ENCODE assay signal across 17 cellular contexts in the genomic region with DNA sequence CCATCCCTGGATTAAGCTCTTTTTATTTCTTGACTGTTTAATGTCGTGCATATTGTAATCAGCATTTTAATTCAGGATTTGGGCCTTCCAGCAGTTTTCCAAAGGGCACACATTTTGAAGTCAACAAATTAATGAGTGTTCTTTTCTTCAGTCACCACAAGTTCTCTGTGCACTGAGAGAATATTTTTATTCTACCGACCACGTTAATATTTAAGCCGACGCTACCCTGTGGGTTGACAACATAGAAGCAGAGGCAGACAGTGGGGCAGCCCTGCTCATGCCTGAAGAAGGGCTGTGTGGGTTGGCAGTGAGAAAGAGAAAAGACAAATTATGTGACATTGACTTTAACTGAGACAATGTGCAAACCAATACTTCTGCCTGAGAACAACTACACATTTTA.
A peak's percentile ranks its signal among the peaks of the same experiment; 100 is the strongest.
DNase-seq lines count a peak whose midpoint lies in the region; ATAC-seq, FAIRE-seq and TF ChIP-seq lines count a peak whose summit lies in the region.
"Had no signal": no experiment of that assay in that cellular context is flagged by ENCODE, and none has a peak within 500 bp of the region (broad histone marks: within the 10 kb centered on the region; RNA-seq: fewer than 3 reads in every experiment).

No MANE protein-coding gene starts in this region.

- H3K79me2 ChIP-seq in K562 (ENCODE audit: control insufficient read depth, insufficient read depth, low read length), result no peaks in the 10 kb centered on the region

- H2BK120ac ChIP-seq in mesenchymal stem cell (ENCODE audit: low read depth, low read length), result no peak overlapping the region

- no peaks in the 10 kb centered on the region for H3K36me3 ChIP-seq in CD4-positive, CD25-positive, alpha-beta regulatory T cell (ENCODE audit: control insufficient read depth, insufficient read depth, low read length)
- no peaks in the 10 kb centered on the region for H3K36me3 ChIP-seq in K562 (ENCODE audit: control insufficient read depth, insufficient read depth, low read length)
- no peaks in the 10 kb centered on the region for H3K36me3 ChIP-seq in mesenchymal stem cell (ENCODE audit: control insufficient read depth in 1 of 2, insufficient read depth in 2 of 2, low read depth in 1 of 2, low read length in 2 of 2)

- H3K79me1 ChIP-seq in mesenchymal stem cell (replicated peaks; ENCODE audit: low read length, poor library complexity, severe bottlenecking), result no peaks in the 10 kb centered on the region

- peak overlapping the region; percentile 83 for H3K4me3 ChIP-seq in CD4-positive, CD25-positive, alpha-beta regulatory T cell (ENCODE audit: low read depth, low read length)
- no peak overlapping the region for H3K4me3 ChIP-seq in K562
- H3K4me3 ChIP-seq in mesenchymal stem cell (ENCODE audit: insufficient read depth in 1 of 2, low read depth in 1 of 2, low read length in 2 of 2), result no peak overlapping the region
- H3K4me3 ChIP-seq: GM23338 had no signal

- in situ Hi-C loops in Caki2 (cut with HindIII; ENCODE audit: low pct_unique_long_range_greater_than_20kb, low sequenced_read_pairs), result no loop called here
- in situ Hi-C loops in K562 (cut with MboI), result no loop called here

- no peaks in the 10 kb centered on the region for H3K9me3 Mint-ChIP-seq in CD4-positive, CD25-positive, alpha-beta regulatory T cell
- H3K9me3 Mint-ChIP-seq: CD8-positive, alpha-beta memory T cell; GM23338; IgD-negative memory B cell had no signal

- H3K27ac Mint-ChIP-seq in CD4-positive, CD25-positive, alpha-beta regulatory T cell, result peak overlapping the region; percentile 87 to 96 (median 92)
- H3K27ac Mint-ChIP-seq: B cell; CD8-positive, alpha-beta memory T cell; GM23338; IgD-negative memory B cell had no signal

- no peak for TF ChIP-seq POLR2A in K562 (conservative IDR thresholded peaks at IDR 0.05)

- H2AK5ac ChIP-seq in mesenchymal stem cell (ENCODE audit: low read length, severe bottlenecking), result peak overlapping the region; percentile 61

- intact Hi-C loops in K562 (cut with micrococcal nuclease), result no loop called here

- peak overlapping the region; percentile 91 for H3K27ac ChIP-seq in CD4-positive, CD25-positive, alpha-beta regulatory T cell (ENCODE audit: insufficient read depth, low read length, poor library complexity, severe bottlenecking)
- H3K27ac ChIP-seq in K562 (ENCODE audit: extremely low read depth, low read depth, low read length), result no peak overlapping the region
- H3K27ac ChIP-seq in mesenchymal stem cell (ENCODE audit: low read length, poor library complexity, severe bottlenecking), result peak overlapping the region; percentile 63

- ATAC-seq in CD4-positive, CD25-positive, alpha-beta regulatory T cell (ENCODE audit: low read depth in 2 of 2), result no peak
- ATAC-seq in K562, result no peak
- ATAC-seq in HG03571 (IDR thresholded peaks at IDR 0.05; ENCODE audit: unreplicated experiment), result no peak
- ATAC-seq in GM18858 (IDR thresholded peaks at IDR 0.05; ENCODE audit: unreplicated experiment), result no peak
- ATAC-seq: GM23338 had no signal

- FAIRE-seq in K562 (lab: Jason Lieb, UNC), result no peak
- FAIRE-seq: A204.1 had no signal

- no peak overlapping the region for H3K4me2 ChIP-seq in K562 (ENCODE audit: insufficient read depth, low read length)
- peak overlapping the region; percentile 8 for H3K4me2 ChIP-seq in mesenchymal stem cell (ENCODE audit: low read length, poor library complexity, severe bottlenecking)
- H3K4me2 ChIP-seq: GM23338 had no signal

- POLR2A ChIA-PET in K562 (lab: Yijun Ruan, JAX), result interaction anchor here (1.2 kb wide), 1 partner anchor 12 kb away, joined by 5 read pairs; no protein-coding TSS in a partner anchor

- DNase-seq in CD4-positive, CD25-positive, alpha-beta regulatory T cell, result no peak
- peak; percentile 31 for DNase-seq in Caki2 (ENCODE audit: low read depth)
- DNase-seq in K562 (ENCODE audit: extremely low read depth in 1 of 4, low spot score in 3 of 4), result no peak
- no peak for DNase-seq in mesenchymal stem cell
- DNase-seq in activated gamma-delta T cell treated with Interleukin-2 at 50 U/mL for 16 hours, result no peak
- DNase-seq: C1 segment of cervical spinal cord; Caco-2; CD8-positive, alpha-beta memory T cell; DMS53; GF-D8; H7 had no signal

- CTCF ChIA-PET in K562 (lab: Yijun Ruan, JAX; ENCODE audit: low intra/inter-chr PET ratio), result no interaction called here

- no peak for TF ChIP-seq RAD21 in K562 (CRISPR knock-in tag; conservative IDR thresholded peaks at IDR 0.05 in 1 of 2, IDR thresholded peaks at IDR 0.05 in 1 of 2)

- H3K14ac ChIP-seq in mesenchymal stem cell (ENCODE audit: low read length in 2 of 2), result no peak overlapping the region

- H3K9me1 ChIP-seq in K562 (ENCODE audit: control insufficient read depth, insufficient read depth, low read length), result no peaks in the 10 kb centered on the region

- H4K20me1 ChIP-seq in K562 (replicated peaks; ENCODE audit: control insufficient read depth, insufficient read depth, low read length), result no peaks in the 10 kb centered on the region

- peaks cover 33 to 98% (median 72%) of the 10 kb centered on the region in 4 donors for H3K4me1 Mint-ChIP-seq in CD4-positive, CD25-positive, alpha-beta regulatory T cell
- H3K4me1 Mint-ChIP-seq: GM23338 had no signal

- no peak overlapping the region for H3K4ac ChIP-seq in mesenchymal stem cell (ENCODE audit: low read depth in 1 of 2, low read length in 2 of 2)

- H3K9ac ChIP-seq in K562 (ENCODE audit: insufficient read depth in 1 of 2, low read depth in 2 of 2, low read length in 2 of 2), result no peak overlapping the region
- H3K9ac ChIP-seq in mesenchymal stem cell (ENCODE audit: low read length), result no peak overlapping the region

- H2BK12ac ChIP-seq in mesenchymal stem cell (ENCODE audit: low read length in 2 of 2), result no peak overlapping the region

- no peak overlapping the region for H2BK5ac ChIP-seq in mesenchymal stem cell (ENCODE audit: low read depth, low read length, poor library complexity, severe bottlenecking)

- H3K9me3 ChIP-seq in CD4-positive, CD25-positive, alpha-beta regulatory T cell (ENCODE audit: control insufficient read depth in 2 of 2, low read length in 2 of 2), result no peaks in the 10 kb centered on the region
- H3K9me3 ChIP-seq in K562 (replicated peaks; ENCODE audit: control insufficient read depth, insufficient read depth, low read depth, low read length) (no peaks in the 10 kb centered on the region), mesenchymal stem cell (ENCODE audit: control insufficient read depth, low read length) (no peaks in the 10 kb centered on the region)
- H3K9me3 ChIP-seq: Caco-2 had no signal

- peak overlapping the region in 1 of 2 experiments; percentile 74 for H3K23ac ChIP-seq in mesenchymal stem cell (ENCODE audit: low read length in 2 of 2)

- H4K8ac ChIP-seq in mesenchymal stem cell (ENCODE audit: low read length), result no peak overlapping the region

- no peak overlapping the region for H2BK15ac ChIP-seq in mesenchymal stem cell (ENCODE audit: low read depth, poor library complexity, severe bottlenecking)

- TF ChIP-seq EP300 in K562 (IDR thresholded peaks at IDR 0.05; ENCODE audit: low read length), result no peak

- H3K4me3 Mint-ChIP-seq in CD4-positive, CD25-positive, alpha-beta regulatory T cell, result peak overlapping the region; percentile 16 to 48 (median 36)
- H3K4me3 Mint-ChIP-seq: B cell; CD8-positive, alpha-beta memory T cell; GM23338; IgD-negative memory B cell had no signal

- H3K36me3 Mint-ChIP-seq in CD4-positive, CD25-positive, alpha-beta regulatory T cell, result peaks cover 7% of the 10 kb centered on the region

- no peak overlapping the region for H3K18ac ChIP-seq in mesenchymal stem cell (ENCODE audit: low read depth in 1 of 2, low read length in 2 of 2)

- H2AFZ ChIP-seq in K562 (ENCODE audit: low read depth, low read length), result peak overlapping the region; percentile 50
- H2AFZ ChIP-seq in mesenchymal stem cell (ENCODE audit: low read depth, low read length), result no peak overlapping the region
- H2AFZ ChIP-seq: GM23338 had no signal

- no peak overlapping the region for H4K91ac ChIP-seq in mesenchymal stem cell (ENCODE audit: low read length)

- no peaks in the 10 kb centered on the region for H3K27me3 ChIP-seq in CD4-positive, CD25-positive, alpha-beta regulatory T cell (ENCODE audit: control insufficient read depth, insufficient read depth, low read length)
- no peaks in the 10 kb centered on the region for H3K27me3 ChIP-seq in K562 (ENCODE audit: control insufficient read depth in 2 of 2, insufficient read depth in 2 of 2, low read length in 2 of 2)
- no peaks in the 10 kb centered on the region for H3K27me3 ChIP-seq in mesenchymal stem cell (ENCODE audit: control insufficient read depth in 1 of 2, insufficient read depth in 1 of 2, low read length in 2 of 2)

- peaks cover 88% of the 10 kb centered on the region for H3K4me1 ChIP-seq in CD4-positive, CD25-positive, alpha-beta regulatory T cell (ENCODE audit: control insufficient read depth, insufficient read depth, low read length, poor library complexity, severe bottlenecking)
- peaks cover 5 to 28% of the 10 kb centered on the region in 2 experiments; a peak in 4 of 5 replicates for H3K4me1 ChIP-seq in K562 (replicated peaks in 1 of 2; ENCODE audit: control insufficient read depth in 2 of 2, insufficient read depth in 2 of 2, low read length in 2 of 2)
- peaks cover 12% of the 10 kb centered on the region for H3K4me1 ChIP-seq in mesenchymal stem cell (ENCODE audit: control insufficient read depth, insufficient read depth, low read depth, low read length)
- H3K4me1 ChIP-seq: Caco-2 had no signal

- H3K27me3 Mint-ChIP-seq in CD4-positive, CD25-positive, alpha-beta regulatory T cell, result no peaks in the 10 kb centered on the region
- H3K27me3 Mint-ChIP-seq: B cell; CD8-positive, alpha-beta memory T cell; IgD-negative memory B cell had no signal

- WGBS in K562 (ENCODE audit: insufficient coverage, low coverage, missing lambda C conversion rate), result 57% methylated on average over 2 of the region's 5 CpGs
- 96% methylated on average over 5 of the region's 5 CpGs for WGBS in mesenchymal stem cell

- no TSS peak for BruUV-seq in K562 (replicated peaks; lab: Mats Ljungman, UMichigan)

- TF ChIP-seq CTCF in K562 (IDR thresholded peaks at IDR 0.05 in 2 of 3, conservative IDR thresholded peaks at IDR 0.05 in 1 of 3; ENCODE audit: insufficient read depth in 2 of 3, low read depth in 1 of 3, low read length in 3 of 3), result no peak

TF ChIP-seq in K562, 482 proteins besides CTCF, POLR2A, EP300 and RAD21 (continues in another document):
- TF ChIP-seq, protein P1, sequence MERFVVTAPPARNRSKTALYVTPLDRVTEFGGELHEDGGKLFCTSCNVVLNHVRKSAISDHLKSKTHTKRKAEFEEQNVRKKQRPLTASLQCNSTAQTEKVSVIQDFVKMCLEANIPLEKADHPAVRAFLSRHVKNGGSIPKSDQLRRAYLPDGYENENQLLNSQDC (CRISPR knock-in tag; IDR thresholded peaks at IDR 0.05), result no peak
- no peak for TF ChIP-seq JUND (IDR thresholded peaks at IDR 0.05; ENCODE audit: borderline replicate concordance, low read depth, low read length)
- TF ChIP-seq JUND (tag; IDR thresholded peaks at IDR 0.05; ENCODE audit: borderline replicate concordance, low read depth, low read length), result no peak
